20 cellular contexts compared by ENCODE assay signal in genomic region chr22:38222797-38223119, GRCh38. TPM values are rescaled to one million over a fixed set of nuclear protein-coding genes. Genes with fewer than 3 reads are reported as not detected.
DNase-seq lines count a peak whose midpoint lies in the region; ATAC-seq and TF ChIP-seq lines count a peak whose summit lies in the region.
"Had no signal": no experiment of that assay in that cellular context is flagged by ENCODE, and none has a peak within 500 bp of the region (broad histone marks: within the 10 kb centered on the region; RNA-seq: fewer than 3 reads in every experiment).

No MANE protein-coding gene starts in this region.

- DNase-seq in dermis blood vessel endothelial cell (peak; percentile 55), mucosa of descending colon (peak; percentile 64 to 74 (median 68)), type B pancreatic cell (ENCODE audit: extremely low spot score, unreplicated experiment) (no peak), neural progenitor cell (ENCODE audit: low spot score) (no peak)
- DNase-seq in central memory CD4-positive, alpha-beta T cell, result no peak
- DNase-seq: activated CD4-positive, alpha-beta T cell treated with anti-CD3 and anti-CD28 coated beads, Interleukin-2, amount 10 ng/mL, durations not matched to agents 24 days and 14 days; activated naive CD4-positive, alpha-beta T cell treated with anti-CD3 and anti-CD28 coated beads, Interleukin-2, amount 50 U/mL, for 16 hours; body of pancreas; COR-L47; EL; glutamatergic neuron; NCI-H187 treated with DMSO at 0.1 percent for 48 hours; NK-92 treated with Interleukin-12 subunit alpha and Interleukin-12 subunit beta, amount 100 ng/mL, for 24 hours; RPMI8226; stimulated activated naive B cell treated with anti-CD40 and anti-IgM and Interleukin-4, amounts not matched to agents 10 μg/mL and 1 μg/mL and 100 μg/mL, for 72 hours had no signal

- peak; percentile 69 for ATAC-seq in mucosa of descending colon
- no peak for ATAC-seq in GM21367 (IDR thresholded peaks at IDR 0.05; ENCODE audit: unreplicated experiment)
- no peak for ATAC-seq in HG03139 (IDR thresholded peaks at IDR 0.05; ENCODE audit: unreplicated experiment)
- ATAC-seq: body of pancreas; natural killer cell treated with Interleukin-12 subunit alpha and Interleukin-12 subunit beta and Interleukin-15 and Interleukin-18, amount 100 ng/mL, for 72 hours had no signal

- H3K9me3 ChIP-seq in mucosa of descending colon, result no peaks in the 10 kb centered on the region
- no peaks in the 10 kb centered on the region for H3K9me3 ChIP-seq in neural progenitor cell (ENCODE audit: low read depth)
- H3K9me3 ChIP-seq: body of pancreas had no signal

- H3F3A ChIP-seq in neural progenitor cell (ENCODE audit: low read depth), result no peaks in the 10 kb centered on the region

- H3K4me1 ChIP-seq in mucosa of descending colon (ENCODE audit: low read depth) (peaks cover 21% of the 10 kb centered on the region), neural progenitor cell (peaks cover 4% of the 10 kb centered on the region)

- TF ChIP-seq CTCF in mucosa of descending colon (IDR thresholded peaks at IDR 0.05) (no peak), type B pancreatic cell (conservative IDR thresholded peaks at IDR 0.05) (no peak), neural progenitor cell (IDR thresholded peaks at IDR 0.05) (no peak)

- H3K4me3 ChIP-seq in mucosa of descending colon, result no peak overlapping the region
- no peak overlapping the region for H3K4me3 ChIP-seq in neural progenitor cell
- H3K4me3 ChIP-seq: body of pancreas had no signal

- H3K36me3 Mint-ChIP-seq in type B pancreatic cell (peaks cover 3% of the 10 kb centered on the region), neural progenitor cell (peaks cover 7% of the 10 kb centered on the region)
- H3K36me3 Mint-ChIP-seq: IgD-negative memory B cell; natural killer cell treated with Interleukin-12 subunit alpha and Interleukin-12 subunit beta and Interleukin-15 and Interleukin-18, amount 100 ng/mL, for 72 hours had no signal

- H3K9me3 Mint-ChIP-seq in type B pancreatic cell (no peaks in the 10 kb centered on the region), neural progenitor cell (no peaks in the 10 kb centered on the region)
- H3K9me3 Mint-ChIP-seq: activated CD4-positive, alpha-beta T cell treated with anti-CD3 and anti-CD28 coated beads, Interleukin-2, amount 10 ng/mL, durations not matched to agents 24 days and 14 days; IgD-negative memory B cell; natural killer cell treated with Interleukin-12 subunit alpha and Interleukin-12 subunit beta and Interleukin-15 and Interleukin-18, amount 100 ng/mL, for 72 hours; stimulated activated naive B cell treated with anti-CD40 and anti-IgM and Interleukin-4, amounts not matched to agents 10 μg/mL and 1 μg/mL and 100 μg/mL, for 72 hours had no signal

- H3K4me2 ChIP-seq in neural progenitor cell, result no peak overlapping the region

- peaks cover 16% of the 10 kb centered on the region for H3K4me1 Mint-ChIP-seq in type B pancreatic cell (ENCODE audit: unreplicated experiment)
- peaks cover 15% of the 10 kb centered on the region for H3K4me1 Mint-ChIP-seq in neural progenitor cell

- no peaks in the 10 kb centered on the region for H4K20me1 ChIP-seq in neural progenitor cell (ENCODE audit: low read depth)

- no peak overlapping the region for H3K27ac ChIP-seq in neural progenitor cell

- H3K27ac Mint-ChIP-seq in type B pancreatic cell, result peak overlapping the region; percentile 76
- H3K27ac Mint-ChIP-seq in neural progenitor cell, result no peak overlapping the region
- H3K27ac Mint-ChIP-seq: IgD-negative memory B cell; natural killer cell treated with Interleukin-12 subunit alpha and Interleukin-12 subunit beta and Interleukin-15 and Interleukin-18, amount 100 ng/mL, for 72 hours; stimulated activated naive B cell treated with anti-CD40 and anti-IgM and Interleukin-4, amounts not matched to agents 10 μg/mL and 1 μg/mL and 100 μg/mL, for 72 hours had no signal

- intact Hi-C loops in mucosa of descending colon (cut with DNase I, micrococcal nuclease), result no loop called here

- H3K27me3 Mint-ChIP-seq in type B pancreatic cell, result no peaks in the 10 kb centered on the region
- H3K27me3 Mint-ChIP-seq in neural progenitor cell (ENCODE audit: insufficient read depth, low read depth), result peaks cover 9% of the 10 kb centered on the region
- H3K27me3 Mint-ChIP-seq: activated CD4-positive, alpha-beta T cell treated with anti-CD3 and anti-CD28 coated beads, Interleukin-2, amount 10 ng/mL, durations not matched to agents 24 days and 14 days; IgD-negative memory B cell; natural killer cell treated with Interleukin-12 subunit alpha and Interleukin-12 subunit beta and Interleukin-15 and Interleukin-18, amount 100 ng/mL, for 72 hours; stimulated activated naive B cell treated with anti-CD40 and anti-IgM and Interleukin-4, amounts not matched to agents 10 μg/mL and 1 μg/mL and 100 μg/mL, for 72 hours had no signal

- no peak overlapping the region for H2AFZ ChIP-seq in neural progenitor cell (replicated peaks)

- no peaks in the 10 kb centered on the region for H3K79me2 ChIP-seq in neural progenitor cell (ENCODE audit: low read depth)

- H3K4me3 Mint-ChIP-seq in type B pancreatic cell (no peak overlapping the region), neural progenitor cell (no peak overlapping the region)
- H3K4me3 Mint-ChIP-seq: activated CD4-positive, alpha-beta T cell treated with anti-CD3 and anti-CD28 coated beads, Interleukin-2, amount 10 ng/mL, durations not matched to agents 24 days and 14 days; IgD-negative memory B cell; natural killer cell treated with Interleukin-12 subunit alpha and Interleukin-12 subunit beta and Interleukin-15 and Interleukin-18, amount 100 ng/mL, for 72 hours; stimulated activated naive B cell treated with anti-CD40 and anti-IgM and Interleukin-4, amounts not matched to agents 10 μg/mL and 1 μg/mL and 100 μg/mL, for 72 hours had no signal

- no peak overlapping the region for H3K9ac ChIP-seq in neural progenitor cell

- H3K27me3 ChIP-seq in neural progenitor cell, result no peaks in the 10 kb centered on the region
- H3K27me3 ChIP-seq: body of pancreas had no signal

- no peaks in the 10 kb centered on the region for H3K36me3 ChIP-seq in mucosa of descending colon (ENCODE audit: low read depth)
- no peaks in the 10 kb centered on the region for H3K36me3 ChIP-seq in neural progenitor cell

TF ChIP-seq in PFSK-1, 5 proteins besides CTCF, POLR2A, EP300 and RAD21:
- TF ChIP-seq FOXP2 (optimal IDR thresholded peaks at IDR 0.05; ENCODE audit: borderline replicate concordance, extremely low read depth, extremely low read length, insufficient read depth), result peak; percentile 23
- TF ChIP-seq POLR2AphosphoS5 (IDR thresholded peaks at IDR 0.05; ENCODE audit: low read depth, low read length), result no peak

RNA-seq across cellular contexts. Expression of gene MAFF, which starts 21.0 kb away (rescaled TPM):
- 145 TPM for polyA plus RNA-seq in PFSK-1 (2012; ENCODE audit: insufficient read length, low read depth)
- total RNA-seq in dermis blood vessel endothelial cell (96.3 and 164 TPM in 2 replicates), mucosa of descending colon (10 to 100 TPM; 16.7 to 26.5 (median 25.6) TPM), type B pancreatic cell (ENCODE audit: low replicate concordance) (14.6 and 60.9 TPM in 2 replicates), neural progenitor cell (ENCODE audit: low replicate concordance) (0.90 and 4.2 TPM in 2 replicates)

RNA-seq across cellular contexts. Expression of gene PLA2G6, which starts 41.1 kb away (rescaled TPM):
- polyA plus RNA-seq in PFSK-1 (2012; ENCODE audit: insufficient read length, low read depth), result 11.2 TPM
- total RNA-seq in dermis blood vessel endothelial cell, result 4.6 and 10.6 TPM in 2 replicates
- 10 to 100 TPM; 28.5 to 38.7 (median 35.9) TPM for total RNA-seq in mucosa of descending colon
- 64.1 and 78.6 TPM in 2 replicates for total RNA-seq in type B pancreatic cell (ENCODE audit: low replicate concordance)
- total RNA-seq in neural progenitor cell (ENCODE audit: low replicate concordance), result 20.1 and 29.4 TPM in 2 replicates

RNA-seq across cellular contexts. Expression of gene TMEM184B, which starts 50.1 kb away (rescaled TPM):
- 70.6 TPM for polyA plus RNA-seq in PFSK-1 (2012; ENCODE audit: insufficient read length, low read depth)
- total RNA-seq in dermis blood vessel endothelial cell (36.2 and 49.4 TPM in 2 replicates), mucosa of descending colon (10 to 100 TPM; 35.9 to 63.1 (median 38.2) TPM), type B pancreatic cell (ENCODE audit: low replicate concordance) (66.7 and 83.3 TPM in 2 replicates), neural progenitor cell (ENCODE audit: low replicate concordance) (26.5 and 43.3 TPM in 2 replicates)

Comparison
In these comparisons a context has a peak if more than half of its experiments do, and no peak if none do; other contexts are left out.
1. DNase-seq: peak in dermis blood vessel endothelial cell (single experiment) and mucosa of descending colon (3 of 3); none in type B pancreatic cell (single experiment), central memory CD4-positive, alpha-beta T cell (single experiment) and neural progenitor cell (single experiment).